17 cellular contexts compared by ENCODE assay signal in genomic region chr16:57028086-57028485, GRCh38. TPM values are rescaled to one million over a fixed set of nuclear protein-coding genes. Genes with fewer than 3 reads are reported as not detected.
DNase-seq lines count a peak whose midpoint lies in the region; ATAC-seq, FAIRE-seq and TF ChIP-seq lines count a peak whose summit lies in the region.
"Had no signal": no experiment of that assay in that cellular context is flagged by ENCODE, and none has a peak within 500 bp of the region (broad histone marks: within the 10 kb centered on the region; RNA-seq: fewer than 3 reads in every experiment).

No MANE protein-coding gene starts in this region.

- H3K27ac Mint-ChIP-seq in stimulated activated naive CD8-positive, alpha-beta T cell treated with anti-CD3 and anti-CD28 coated beads, Interleukin-15, Interleukin-2, amounts not matched to agents 100 ng/mL and 50 ng/mL, for 24 hours, result peak overlapping the region; percentile 21
- H3K27ac Mint-ChIP-seq: nephron progenitor cell had no signal

- peaks cover 82% of the 10 kb centered on the region for H3K4me1 Mint-ChIP-seq in stimulated activated naive CD8-positive, alpha-beta T cell treated with anti-CD3 and anti-CD28 coated beads, Interleukin-15, Interleukin-2, amounts not matched to agents 100 ng/mL and 50 ng/mL, for 24 hours (ENCODE audit: low read depth)
- H3K4me1 Mint-ChIP-seq: nephron progenitor cell had no signal

- no peak for TF ChIP-seq CTCF in RWPE2 (IDR thresholded peaks at IDR 0.05; ENCODE audit: poor library complexity, severe bottlenecking)
- no peak for TF ChIP-seq CTCF in epithelial cell of esophagus (IDR thresholded peaks at IDR 0.05; ENCODE audit: insufficient read depth, low read depth, low read length, missing control alignments)
- TF ChIP-seq CTCF in pancreas (IDR thresholded peaks at IDR 0.05), result no peak
- no peak for TF ChIP-seq CTCF in body of pancreas (IDR thresholded peaks at IDR 0.05)

- no peak for ATAC-seq in stimulated activated naive CD8-positive, alpha-beta T cell treated with anti-CD3 and anti-CD28 coated beads, Interleukin-15, Interleukin-2, amounts not matched to agents 100 U/mL and 50 U/mL, for 24 hours
- ATAC-seq in RWPE2 (ENCODE audit: low read depth) (peak; percentile 59), pancreas (no peak), body of pancreas (no peak), GM19397 (IDR thresholded peaks at IDR 0.05; ENCODE audit: unreplicated experiment) (no peak)
- ATAC-seq: lower lobe of right lung had no signal

- H3K4me3 ChIP-seq in RWPE2 (ENCODE audit: severe bottlenecking) (no peak overlapping the region), epithelial cell of esophagus (ENCODE audit: low read length) (no peak overlapping the region), pancreas (no peak overlapping the region), body of pancreas (no peak overlapping the region)
- H3K4me3 ChIP-seq: lower lobe of right lung had no signal

- H3K27ac ChIP-seq in RWPE2 (ENCODE audit: poor library complexity, severe bottlenecking) (peak overlapping the region; percentile 50), pancreas (no peak overlapping the region), body of pancreas (no peak overlapping the region)
- H3K27ac ChIP-seq: lower lobe of right lung had no signal

- H3K9me3 ChIP-seq in RWPE2 (ENCODE audit: severe bottlenecking), result no peaks in the 10 kb centered on the region
- H3K9me3 ChIP-seq in pancreas, result no peaks in the 10 kb centered on the region
- H3K9me3 ChIP-seq in body of pancreas, result no peaks in the 10 kb centered on the region
- H3K9me3 ChIP-seq: lower lobe of right lung had no signal

- no peak overlapping the region for H3K4me3 Mint-ChIP-seq in stimulated activated naive CD8-positive, alpha-beta T cell treated with anti-CD3 and anti-CD28 coated beads, Interleukin-15, Interleukin-2, amounts not matched to agents 100 ng/mL and 50 ng/mL, for 24 hours
- H3K4me3 Mint-ChIP-seq: nephron progenitor cell had no signal

- H3K36me3 ChIP-seq in RWPE2 (ENCODE audit: low read depth) (no peaks in the 10 kb centered on the region), pancreas (no peaks in the 10 kb centered on the region), body of pancreas (replicated peaks in 1 of 2; ENCODE audit: insufficient read depth in 1 of 2, low read depth in 2 of 2) (no peaks in the 10 kb centered on the region)

- H3K27me3 ChIP-seq in RWPE2 (ENCODE audit: insufficient read depth, poor library complexity, severe bottlenecking) (no peaks in the 10 kb centered on the region), pancreas (no peaks in the 10 kb centered on the region), body of pancreas (no peaks in the 10 kb centered on the region)

- peaks cover 70% of the 10 kb centered on the region for H3K36me3 Mint-ChIP-seq in stimulated activated naive CD8-positive, alpha-beta T cell treated with anti-CD3 and anti-CD28 coated beads, Interleukin-15, Interleukin-2, amounts not matched to agents 100 ng/mL and 50 ng/mL, for 24 hours (ENCODE audit: low read depth)

- 68 to 76% methylated on average over 4 of the region's 4 CpGs for WGBS in pancreas, 2 donors
- 73 to 77% methylated on average over 4 of the region's 4 CpGs for WGBS in body of pancreas, 2 donors

- no peak for FAIRE-seq in pancreas (lab: Jason Lieb, UNC)

- no peaks in the 10 kb centered on the region for H3K9me3 Mint-ChIP-seq in stimulated activated naive CD8-positive, alpha-beta T cell treated with anti-CD3 and anti-CD28 coated beads, Interleukin-15, Interleukin-2, amounts not matched to agents 100 ng/mL and 50 ng/mL, for 24 hours
- H3K9me3 Mint-ChIP-seq: nephron progenitor cell had no signal

- TF ChIP-seq POLR2A in body of pancreas (IDR thresholded peaks at IDR 0.05), result no peak

- DNase-seq in stimulated activated naive CD8-positive, alpha-beta T cell treated with anti-CD3 and anti-CD28 coated beads, Interleukin-15, Interleukin-2, amounts not matched to agents 100 U/mL and 50 U/mL, for 24 hours, result no peak
- DNase-seq in RWPE2 (ENCODE audit: low spot score) (no peak), epithelial cell of esophagus (ENCODE audit: low read depth) (peak; percentile 62), pancreas (no peak), body of pancreas (no peak), NCI-H446 treated with DMSO at 0.1 percent for 48 hours (lab: John Stamatoyannopoulos, UW) (no peak)
- DNase-seq: activated T-cell treated with anti-CD3 and anti-CD28 coated beads for 4 hours, anterior cingulate cortex, DMS 273 treated with DMSO at 0.1 percent for 48 hours, lower lobe of right lung, NCI-H1105, NCI-H2227 treated with DMSO at 0.1 percent for 48 hours, nephron progenitor cell, retina, substantia nigra had no signal

- intact Hi-C loops in pancreas (cut with DNase I), result no loop called here
- intact Hi-C loops in body of pancreas (cut with DNase I), result no loop called here

- H3K4me1 ChIP-seq in RWPE2 (ENCODE audit: insufficient read depth, poor library complexity, severe bottlenecking) (peaks cover 9% of the 10 kb centered on the region), pancreas (no peaks in the 10 kb centered on the region), body of pancreas (no peaks in the 10 kb centered on the region)
- H3K4me1 ChIP-seq: lower lobe of right lung had no signal

- H3K27me3 Mint-ChIP-seq in stimulated activated naive CD8-positive, alpha-beta T cell treated with anti-CD3 and anti-CD28 coated beads, Interleukin-15, Interleukin-2, amounts not matched to agents 100 ng/mL and 50 ng/mL, for 24 hours, result no peaks in the 10 kb centered on the region

RNA-seq across cellular contexts. Expression of gene NLRC5, which starts 38.7 kb away (rescaled TPM):
- total RNA-seq in pancreas, result 10 to 100 TPM in 2 of 6 donors, 1 to 10 TPM in 4; 4.6 to 18.5 (median 6.0) TPM
- 10 to 100 TPM; 20.1 to 26.6 TPM for polyA plus RNA-seq in pancreas
- 10 to 100 TPM in 1 of 2 donors, 1 to 10 TPM in 1; 8.3 to 23.4 TPM for total RNA-seq in body of pancreas
